1 cellular context compared by ENCODE assay signal in genomic region chr19:33302974-33303790, GRCh38.
TF ChIP-seq lines count a peak whose summit lies in the region.

No MANE protein-coding gene starts in this region.

TF ChIP-seq in HepG2, 621 proteins besides CTCF, POLR2A, EP300 and RAD21 (continued from another document and continues in another):
- 0 out of 2 replicates have a peak, but pooled peaks have one; percentile 85 for TF ChIP-seq FOXO4 (CRISPR knock-in tag; conservative IDR thresholded peaks at IDR 0.05)
- TF ChIP-seq ZNF792 (CRISPR knock-in tag; IDR thresholded peaks at IDR 0.05), result 0 out of 2 replicates have a peak, but pooled peaks have one; percentile 1
- peak; percentile 69; the same call in 1 of the 2 replicates for TF ChIP-seq KLF12 (CRISPR knock-in tag; IDR thresholded peaks at IDR 0.05; ENCODE audit: borderline replicate concordance)
- TF ChIP-seq, protein P1, sequence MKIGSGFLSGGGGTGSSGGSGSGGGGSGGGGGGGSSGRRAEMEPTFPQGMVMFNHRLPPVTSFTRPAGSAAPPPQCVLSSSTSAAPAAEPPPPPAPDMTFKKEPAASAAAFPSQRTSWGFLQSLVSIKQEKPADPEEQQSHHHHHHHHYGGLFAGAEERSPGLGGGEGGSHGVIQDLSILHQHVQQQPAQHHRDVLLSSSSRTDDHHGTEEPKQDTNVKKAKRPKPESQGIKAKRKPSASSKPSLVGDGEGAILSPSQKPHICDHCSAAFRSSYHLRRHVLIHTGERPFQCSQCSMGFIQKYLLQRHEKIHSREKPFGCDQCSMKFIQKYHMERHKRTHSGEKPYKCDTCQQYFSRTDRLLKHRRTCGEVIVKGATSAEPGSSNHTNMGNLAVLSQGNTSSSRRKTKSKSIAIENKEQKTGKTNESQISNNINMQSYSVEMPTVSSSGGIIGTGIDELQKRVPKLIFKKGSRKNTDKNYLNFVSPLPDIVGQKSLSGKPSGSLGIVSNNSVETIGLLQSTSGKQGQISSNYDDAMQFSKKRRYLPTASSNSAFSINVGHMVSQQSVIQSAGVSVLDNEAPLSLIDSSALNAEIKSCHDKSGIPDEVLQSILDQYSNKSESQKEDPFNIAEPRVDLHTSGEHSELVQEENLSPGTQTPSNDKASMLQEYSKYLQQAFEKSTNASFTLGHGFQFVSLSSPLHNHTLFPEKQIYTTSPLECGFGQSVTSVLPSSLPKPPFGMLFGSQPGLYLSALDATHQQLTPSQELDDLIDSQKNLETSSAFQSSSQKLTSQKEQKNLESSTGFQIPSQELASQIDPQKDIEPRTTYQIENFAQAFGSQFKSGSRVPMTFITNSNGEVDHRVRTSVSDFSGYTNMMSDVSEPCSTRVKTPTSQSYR (CRISPR knock-in tag; IDR thresholded peaks at IDR 0.05; ENCODE audit: borderline replicate concordance), result 0 out of 2 replicates have a peak, but pooled peaks have one; percentile 8
- TF ChIP-seq SRY (CRISPR knock-in tag; IDR thresholded peaks at IDR 0.05), result no peak
- TF ChIP-seq ZNF33A (CRISPR knock-in tag; IDR thresholded peaks at IDR 0.05; ENCODE audit: borderline replicate concordance), result 0 out of 2 replicates have a peak, but pooled peaks have one; percentile 35
- no peak for TF ChIP-seq ZBTB40 (IDR thresholded peaks at IDR 0.05)
- TF ChIP-seq ZBTB40 (CRISPR knock-in tag; IDR thresholded peaks at IDR 0.05), result peak; percentile 40; the same call in 1 of the 2 replicates
- TF ChIP-seq ASH2L (IDR thresholded peaks at IDR 0.05; ENCODE audit: insufficient read length, low read depth, low read length), result peak; percentile 63
- TF ChIP-seq, protein P2, sequence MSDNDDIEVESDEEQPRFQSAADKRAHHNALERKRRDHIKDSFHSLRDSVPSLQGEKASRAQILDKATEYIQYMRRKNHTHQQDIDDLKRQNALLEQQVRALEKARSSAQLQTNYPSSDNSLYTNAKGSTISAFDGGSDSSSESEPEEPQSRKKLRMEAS (IDR thresholded peaks at IDR 0.05), result peak; percentile 70
- TF ChIP-seq, protein P3, sequence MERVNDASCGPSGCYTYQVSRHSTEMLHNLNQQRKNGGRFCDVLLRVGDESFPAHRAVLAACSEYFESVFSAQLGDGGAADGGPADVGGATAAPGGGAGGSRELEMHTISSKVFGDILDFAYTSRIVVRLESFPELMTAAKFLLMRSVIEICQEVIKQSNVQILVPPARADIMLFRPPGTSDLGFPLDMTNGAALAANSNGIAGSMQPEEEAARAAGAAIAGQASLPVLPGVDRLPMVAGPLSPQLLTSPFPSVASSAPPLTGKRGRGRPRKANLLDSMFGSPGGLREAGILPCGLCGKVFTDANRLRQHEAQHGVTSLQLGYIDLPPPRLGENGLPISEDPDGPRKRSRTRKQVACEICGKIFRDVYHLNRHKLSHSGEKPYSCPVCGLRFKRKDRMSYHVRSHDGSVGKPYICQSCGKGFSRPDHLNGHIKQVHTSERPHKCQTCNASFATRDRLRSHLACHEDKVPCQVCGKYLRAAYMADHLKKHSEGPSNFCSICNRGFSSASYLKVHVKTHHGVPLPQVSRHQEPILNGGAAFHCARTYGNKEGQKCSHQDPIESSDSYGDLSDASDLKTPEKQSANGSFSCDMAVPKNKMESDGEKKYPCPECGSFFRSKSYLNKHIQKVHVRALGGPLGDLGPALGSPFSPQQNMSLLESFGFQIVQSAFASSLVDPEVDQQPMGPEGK (CRISPR knock-in tag; IDR thresholded peaks at IDR 0.05), result peak; percentile 13; the same call in 1 of the 2 replicates
- peak; percentile 46; the same call in 1 of the 2 replicates for TF ChIP-seq ZNF788 (CRISPR knock-in tag; IDR thresholded peaks at IDR 0.05; ENCODE audit: borderline replicate concordance)
- TF ChIP-seq ZBTB34 (CRISPR knock-in tag; IDR thresholded peaks at IDR 0.05), result no peak
- peak; percentile 43; the same call in 1 of the 2 replicates for TF ChIP-seq SNAI1 (CRISPR knock-in tag; IDR thresholded peaks at IDR 0.05; ENCODE audit: borderline replicate concordance)
- peak in 1 of 2 experiments; percentile 36; a peak in 1 of 4 replicates for TF ChIP-seq ATF4 (CRISPR knock-in tag; IDR thresholded peaks at IDR 0.05)
- 0 out of 2 replicates have a peak, but pooled peaks have one; percentile 44 for TF ChIP-seq ZNF790 (CRISPR knock-in tag; IDR thresholded peaks at IDR 0.05; ENCODE audit: borderline replicate concordance)
- TF ChIP-seq ZNF800 (CRISPR knock-in tag; IDR thresholded peaks at IDR 0.05), result 0 out of 2 replicates have a peak, but pooled peaks have one; percentile 20
- TF ChIP-seq SP1 (IDR thresholded peaks at IDR 0.05), result no peak
- peak; percentile 31 for TF ChIP-seq SP1 (CRISPR knock-in tag; IDR thresholded peaks at IDR 0.05)
- TF ChIP-seq SRSF1 (optimal IDR thresholded peaks at IDR 0.05; ENCODE audit: low read depth, low read length), result peak; percentile 36
- TF ChIP-seq HNRNPLL (IDR thresholded peaks at IDR 0.05; ENCODE audit: low read depth, low read length, poor library complexity, severe bottlenecking), result peak; percentile 37
- TF ChIP-seq, protein P4, sequence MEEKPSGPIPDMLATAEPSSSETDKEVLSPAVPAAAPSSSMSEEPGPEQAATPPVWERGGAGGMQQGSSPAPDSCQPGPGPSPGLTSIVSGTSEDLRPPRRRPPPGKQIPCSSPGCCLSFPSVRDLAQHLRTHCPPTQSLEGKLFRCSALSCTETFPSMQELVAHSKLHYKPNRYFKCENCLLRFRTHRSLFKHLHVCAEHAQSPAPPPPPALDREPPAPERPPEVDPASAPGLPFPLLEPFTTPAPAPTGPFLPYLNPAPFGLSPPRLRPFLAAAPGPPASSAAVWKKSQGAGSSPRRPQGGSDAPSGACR (CRISPR knock-in tag; IDR thresholded peaks at IDR 0.05), result peak; percentile 68; the same call in 1 of the 2 replicates
- TF ChIP-seq LBX2 (CRISPR knock-in tag; IDR thresholded peaks at IDR 0.05; ENCODE audit: borderline replicate concordance), result peak; percentile 49; the same call in 1 of the 2 replicates
- peak; percentile 56; the same call in 1 of the 2 replicates for TF ChIP-seq ZNF772 (CRISPR knock-in tag; IDR thresholded peaks at IDR 0.05)
- peak; percentile 38 for TF ChIP-seq UBTF (CRISPR knock-in tag; IDR thresholded peaks at IDR 0.05)
- TF ChIP-seq ZIK1 (CRISPR knock-in tag; IDR thresholded peaks at IDR 0.05; ENCODE audit: borderline replicate concordance, low read depth), result no peak
- no peak for TF ChIP-seq ZFP82 (CRISPR knock-in tag; IDR thresholded peaks at IDR 0.05; ENCODE audit: borderline replicate concordance)
